ENCODE assay signal across 27 cellular contexts in the genomic region with DNA sequence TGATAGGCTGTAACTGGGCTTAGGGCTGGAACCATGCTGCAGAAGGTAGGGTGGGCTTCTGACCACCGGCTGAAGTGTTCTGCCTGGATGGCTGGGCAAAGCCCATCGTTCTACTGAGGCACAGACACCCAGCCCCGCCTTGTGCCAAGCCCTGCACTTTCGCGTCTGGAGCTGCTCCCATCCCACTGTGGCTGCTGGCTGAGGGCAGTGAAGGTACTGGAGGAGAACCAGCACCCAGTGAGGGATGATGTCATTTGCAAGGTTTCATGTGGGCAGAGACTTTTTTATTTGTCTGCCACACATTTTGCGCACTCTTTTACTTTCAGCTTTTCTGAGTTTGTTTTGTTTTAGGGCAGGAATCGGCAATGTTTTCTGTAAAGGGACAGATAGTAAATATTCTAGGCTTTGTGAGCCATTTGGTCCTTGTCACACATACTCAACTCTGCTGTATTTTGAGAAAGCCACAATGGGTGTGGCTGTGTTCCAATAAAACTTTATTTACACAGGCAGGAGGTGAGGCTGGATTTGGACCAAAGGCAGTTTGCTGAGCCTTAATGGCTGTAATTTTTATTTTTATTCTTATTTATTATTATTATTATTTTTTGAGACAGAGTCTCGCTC.
"Had no signal": no experiment of that assay in that cellular context is flagged by ENCODE, and none has a peak within 500 bp of the region (broad histone marks: within the 10 kb centered on the region; RNA-seq: fewer than 3 reads in every experiment).

No MANE protein-coding gene starts in this region.

- H3K79me2 ChIP-seq: hepatocyte had no signal

- H3K4me2 ChIP-seq: hepatocyte had no signal

- DNase-seq: activated CD4-positive, alpha-beta T cell treated with anti-CD3 and anti-CD28 coated beads for 48 hours; activated CD4-positive, alpha-beta T cell treated with anti-CD3 and anti-CD28 coated beads, Interleukin-2, amount 50 U/mL, for 48 hours; activated CD8-positive, alpha-beta memory T cell treated with anti-CD3 and anti-CD28 coated beads for 24 hours; activated gamma-delta T cell treated with Interleukin-2 at 50 U/mL for 16 hours; activated naive CD4-positive, alpha-beta T cell treated with anti-CD3 and anti-CD28 coated beads, Interleukin-2, amount 50 U/mL, for 16 hours; amniotic stem cell; brain microvascular endothelial cell; caudate nucleus; islet precursor cell; left cardiac atrium; mammary epithelial cell; naive B cell; occipital lobe; right cardiac atrium; stimulated activated CD4-positive, alpha-beta T cell treated with anti-CD3 and anti-CD28 coated beads, Interleukin-12 subunit alpha, Interleukin-12 subunit beta, amount 100 ng/mL, for 4 hours; stimulated activated CD4-positive, alpha-beta T cell treated with anti-CD3 and anti-CD28 coated beads, Interleukin-4, amount 100 ng/mL, for 1 hour; stimulated activated naive CD8-positive, alpha-beta T cell treated with anti-CD3 and anti-CD28 coated beads, Interleukin-15, Interleukin-2, amounts not matched to agents 100 U/mL and 50 U/mL, for 24 hours; T-helper 9 cell; testis; transverse colon; WERI-Rb-1 had no signal

- H3K9me3 ChIP-seq: testis had no signal

- H2AFZ ChIP-seq: hepatocyte had no signal

- H3K27me3 ChIP-seq: brain microvascular endothelial cell, hepatocyte, testis had no signal

- H3K4me3 ChIP-seq: gastroesophageal sphincter, hepatocyte, testis, transverse colon had no signal

- H3K27ac ChIP-seq: brain microvascular endothelial cell, gastroesophageal sphincter, hepatocyte, testis, transverse colon, WERI-Rb-1 had no signal

- ATAC-seq: activated CD4-positive, CD25-positive, alpha-beta regulatory T cell treated with anti-CD3 and anti-CD28 coated beads, Interleukin-2, amount 50 U/mL, for 24 hours; gastroesophageal sphincter; left cardiac atrium; stimulated activated naive CD8-positive, alpha-beta T cell treated with anti-CD3 and anti-CD28 coated beads, Interleukin-15, Interleukin-2, amounts not matched to agents 100 U/mL and 50 U/mL, for 24 hours had no signal

- H3K36me3 ChIP-seq: brain microvascular endothelial cell, gastroesophageal sphincter, transverse colon, WERI-Rb-1 had no signal

- H3K4me1 ChIP-seq: gastroesophageal sphincter, testis, transverse colon had no signal

- FAIRE-seq: astrocyte, endothelial cell of umbilical vein, urothelium cell line had no signal
